In genomic region chr4:182427530-182427929, GRCh38 we compare ENCODE assay signal across 12 cellular contexts.
"Had no signal": no experiment of that assay in that cellular context is flagged by ENCODE, and none has a peak within 500 bp of the region (broad histone marks: within the 10 kb centered on the region; RNA-seq: fewer than 3 reads in every experiment).

No MANE protein-coding gene starts in this region.

- H3K27me3 ChIP-seq: right lobe of liver had no signal

- H3K4me3 ChIP-seq: prostate gland, right lobe of liver had no signal

- H3K4me1 ChIP-seq: prostate gland, right lobe of liver had no signal

- H3K27ac ChIP-seq: prostate gland, right lobe of liver had no signal

- H3K9me3 ChIP-seq: prostate gland, right lobe of liver had no signal

- ATAC-seq: natural killer cell; right lobe of liver; stimulated activated naive B cell treated with anti-CD40 and anti-IgM and Interleukin-4, amounts not matched to agents 10 μg/mL and 1 μg/mL and 100 μg/mL, for 72 hours had no signal

- DNase-seq: activated CD4-positive, alpha-beta T cell treated with anti-CD3 and anti-CD28 coated beads, Interleukin-2, amount 10 ng/mL, durations not matched to agents 7 days and 5 days; activated CD4-positive, CD25-positive, alpha-beta regulatory T cell; activated CD8-positive, alpha-beta memory T cell treated with anti-CD3 and anti-CD28 coated beads for 24 hours; activated T-cell treated with anti-CD3 and anti-CD28 coated beads for 4 hours; amygdala; natural killer cell; occipital lobe; right lobe of liver; stimulated activated CD4-positive, alpha-beta T cell treated with anti-CD3 and anti-CD28 coated beads, Interleukin-2, amount 100 ng/mL, for 24 hours; stimulated activated naive B cell treated with anti-CD40 and anti-IgM and Interleukin-4, amounts not matched to agents 10 μg/mL and 1 μg/mL and 100 μg/mL, for 72 hours; trophoblast cell had no signal

- H3K36me3 ChIP-seq: prostate gland, right lobe of liver had no signal
